31 cellular contexts compared by ENCODE assay signal in genomic region chr1:57632401-57632800, GRCh38.
DNase-seq lines count a peak whose midpoint lies in the region; ATAC-seq and TF ChIP-seq lines count a peak whose summit lies in the region.
"Had no signal": no experiment of that assay in that cellular context is flagged by ENCODE, and none has a peak within 500 bp of the region (broad histone marks: within the 10 kb centered on the region; RNA-seq: fewer than 3 reads in every experiment).

No MANE protein-coding gene starts in this region.

- H3K4me3 Mint-ChIP-seq in H9: no peak overlapping the region
- H3K4me3 Mint-ChIP-seq: activated CD4-positive, alpha-beta T cell treated with anti-CD3 and anti-CD28 coated beads for 36 hours; CD4-positive, CD25-positive, alpha-beta regulatory T cell; central memory CD8-positive, alpha-beta T cell; naive B cell; T-helper 17 cell had no signal

- no peaks in the 10 kb centered on the region for H4K20me1 ChIP-seq in H9 (ENCODE audit: control insufficient read depth, insufficient read depth, insufficient read length)
- no peaks in the 10 kb centered on the region for H4K20me1 ChIP-seq in PC-3 (ENCODE audit: low read length)

- intact Hi-C loops in PC-3 (cut with micrococcal nuclease): no loop called here

- no peak overlapping the region for H2BK120ac ChIP-seq in H9 (ENCODE audit: low read depth, low read length, poor library complexity, severe bottlenecking)

- H3K27ac Mint-ChIP-seq in H9: no peak overlapping the region; a peak in 1 of 7 replicates
- H3K27ac Mint-ChIP-seq: activated CD4-positive, alpha-beta T cell treated with anti-CD3 and anti-CD28 coated beads for 36 hours; activated naive CD4-positive, alpha-beta T cell treated with anti-CD3 and anti-CD28 coated beads, Interleukin-2, amount 50 U/mL, for 72 hours; naive B cell; T-helper 17 cell had no signal

- H3K36me3 Mint-ChIP-seq in H9 (ENCODE audit: insufficient read depth in 1 of 3, low read depth in 3 of 3): no peaks in the 10 kb centered on the region
- H3K36me3 Mint-ChIP-seq: activated naive CD4-positive, alpha-beta T cell treated with anti-CD3 and anti-CD28 coated beads, Interleukin-2, amount 50 U/mL, for 72 hours; CD4-positive, CD25-positive, alpha-beta regulatory T cell; naive B cell had no signal

- H3K56ac ChIP-seq in H9 (ENCODE audit: insufficient read length, low read depth, low read length): no peak overlapping the region

- CTCF ChIA-PET in PC-3 (lab: Charles Lee): no interaction called here

- ATAC-seq in SK-N-SH treated with all-trans-retinoic acid at 6 μM for 48 hours: peak; percentile 70
- ATAC-seq in HG02759 (IDR thresholded peaks at IDR 0.05; ENCODE audit: unreplicated experiment): no peak
- no peak for ATAC-seq in GM19395 (IDR thresholded peaks at IDR 0.05; ENCODE audit: unreplicated experiment)
- ATAC-seq in PC-3: no peak
- ATAC-seq: activated CD4-positive, alpha-beta T cell treated with anti-CD3 and anti-CD28 coated beads for 36 hours; activated naive CD4-positive, alpha-beta T cell treated with anti-CD3 and anti-CD28 coated beads, Interleukin-2, amount 50 U/mL, for 72 hours; GM12878; heart left ventricle; left colon; T-helper 17 cell had no signal

- no peak overlapping the region for H3K14ac ChIP-seq in H9 (ENCODE audit: insufficient read depth, low read length)

- H3T11ph ChIP-seq in H9 (ENCODE audit: low read length): no peak overlapping the region

- no peaks in the 10 kb centered on the region for H3K9me3 ChIP-seq in H9 (ENCODE audit: control insufficient read depth, low read depth, low read length)
- H3K9me3 ChIP-seq in PC-3 (ENCODE audit: low read length): no peaks in the 10 kb centered on the region
- H3K9me3 ChIP-seq: HAP-1, heart left ventricle, neutrophil, prostate gland, sigmoid colon, uterus had no signal

- no peaks in the 10 kb centered on the region for H3K79me2 ChIP-seq in H9 (ENCODE audit: insufficient read depth, low read length)
- H3K79me2 ChIP-seq in PC-3 (ENCODE audit: low read length): no peaks in the 10 kb centered on the region

- no peaks in the 10 kb centered on the region for H3K23me2 ChIP-seq in H9 (ENCODE audit: insufficient read length, low read depth, low read length, poor library complexity, severe bottlenecking)

- no peak overlapping the region for H2BK5ac ChIP-seq in H9 (ENCODE audit: insufficient read length, low read length)

- H3K4me1 Mint-ChIP-seq in H9: peaks cover 18 to 24% of the 10 kb centered on the region in 2 experiments
- H3K4me1 Mint-ChIP-seq: activated CD4-positive, alpha-beta T cell treated with anti-CD3 and anti-CD28 coated beads for 36 hours; CD4-positive, CD25-positive, alpha-beta regulatory T cell; central memory CD8-positive, alpha-beta T cell; naive B cell; T-helper 17 cell had no signal

- H2AFZ ChIP-seq in H9 (ENCODE audit: low read length): no peak overlapping the region
- no peak overlapping the region for H2AFZ ChIP-seq in PC-3 (ENCODE audit: low read length)

- H3K4me1 ChIP-seq in H9 (ENCODE audit: insufficient read depth, low read length): peaks cover 6% of the 10 kb centered on the region; the same call in 1 of the 2 replicates
- H3K4me1 ChIP-seq in PC-3 (ENCODE audit: insufficient read depth, low read length): no peaks in the 10 kb centered on the region
- H3K4me1 ChIP-seq: HAP-1, heart left ventricle, prostate gland, sigmoid colon, uterus had no signal

- TF ChIP-seq CTCF in H9 (conservative IDR thresholded peaks at IDR 0.05): no peak
- TF ChIP-seq CTCF in epithelial cell of esophagus (IDR thresholded peaks at IDR 0.05; ENCODE audit: insufficient read depth, low read depth, low read length, missing control alignments): no peak
- no peak for TF ChIP-seq CTCF in PC-3 (conservative IDR thresholded peaks at IDR 0.05; ENCODE audit: low read depth, low read length)

- POLR2A ChIA-PET in PC-3 (lab: Charles Lee; ENCODE audit: unreplicated experiment): no interaction called here

- no peak overlapping the region for H2BK15ac ChIP-seq in H9 (ENCODE audit: low read depth, low read length)

- no peaks in the 10 kb centered on the region for H3F3A ChIP-seq in PC-3 (ENCODE audit: low read length, unreplicated experiment)

- H2BK12ac ChIP-seq in H9 (ENCODE audit: insufficient read length, low read depth, low read length): no peak overlapping the region

- peak overlapping the region; percentile 75 for H2BK20ac ChIP-seq in H9 (ENCODE audit: low read depth, low read length, poor library complexity, severe bottlenecking)

- no peaks in the 10 kb centered on the region for H3K36me3 ChIP-seq in PC-3 (ENCODE audit: low read depth, low read length)
- H3K36me3 ChIP-seq: HAP-1, heart left ventricle, neutrophil, prostate gland, sigmoid colon, uterus had no signal

- H4K91ac ChIP-seq in H9 (ENCODE audit: insufficient read length, low read depth, low read length): no peak overlapping the region

- H3K9ac ChIP-seq in H9 (ENCODE audit: extremely low read depth, insufficient read length, low read length): no peak overlapping the region
- no peak overlapping the region for H3K9ac ChIP-seq in PC-3 (ENCODE audit: low read length)

- BruUV-seq in PC-3 (replicated peaks; lab: Mats Ljungman, UMichigan): no TSS peak

- H3K4me2 ChIP-seq in H9 (ENCODE audit: insufficient read depth, insufficient read length, low read length) (no peak overlapping the region), PC-3 (ENCODE audit: low read length) (no peak overlapping the region)

- H4K8ac ChIP-seq in H9 (replicated peaks; ENCODE audit: insufficient read length, low read depth, low read length): no peak overlapping the region

- no peak overlapping the region for H3K23ac ChIP-seq in H9 (ENCODE audit: insufficient read length, low read depth, low read length)

- no peaks in the 10 kb centered on the region for H3K27me3 Mint-ChIP-seq in H9 (ENCODE audit: low read depth)

- no peaks in the 10 kb centered on the region for H3K79me1 ChIP-seq in H9 (ENCODE audit: insufficient read depth, low read depth, low read length, poor library complexity, severe bottlenecking)

- no peaks in the 10 kb centered on the region for H3K27me3 ChIP-seq in H9 (ENCODE audit: insufficient read depth, low read length)
- no peaks in the 10 kb centered on the region for H3K27me3 ChIP-seq in PC-3 (ENCODE audit: low read length)
- H3K27me3 ChIP-seq: neutrophil, sigmoid colon, uterus had no signal

- no peak for DNase-seq in H9
- DNase-seq in epithelial cell of esophagus (ENCODE audit: low read depth): peak; percentile 85
- DNase-seq in non-pigmented ciliary epithelial cell (ENCODE audit: low read depth): peak; percentile 44
- DNase-seq in PC-3: no peak
- DNase-seq in NCI-H2081 (lab: John Stamatoyannopoulos, UW): no peak
- DNase-seq: activated CD4-positive, alpha-beta T cell treated with anti-CD3 and anti-CD28 coated beads for 36 hours; activated T-cell treated with anti-CD3 and anti-CD28 coated beads for 4 hours; anterior cingulate cortex; CD4-positive, CD25-positive, alpha-beta regulatory T cell; heart left ventricle; KG1; left colon; MM.1S; naive B cell; NCI-H1417 treated with DMSO at 0.1 percent for 48 hours; NCI-H446; NCI-H774; RPMI8226; sigmoid colon; stimulated activated naive CD4-positive, alpha-beta T cell treated with Interleukin-2 at 50 U/mL for 16 hours; T-helper 17 cell; uterus had no signal

- no peaks in the 10 kb centered on the region for H3K9me3 Mint-ChIP-seq in H9
- H3K9me3 Mint-ChIP-seq: activated naive CD4-positive, alpha-beta T cell treated with anti-CD3 and anti-CD28 coated beads, Interleukin-2, amount 50 U/mL, for 72 hours; central memory CD8-positive, alpha-beta T cell; naive B cell had no signal

- H3K4me3 ChIP-seq in epithelial cell of esophagus (ENCODE audit: low read length) (no peak overlapping the region), PC-3 (ENCODE audit: low read length) (no peak overlapping the region)
- H3K4me3 ChIP-seq: GM12878, HAP-1, heart left ventricle, prostate gland, sigmoid colon, uterus had no signal

- H3K4ac ChIP-seq in H9 (ENCODE audit: low read depth, low read length): no peak overlapping the region

- no peak overlapping the region for H2AK5ac ChIP-seq in H9 (ENCODE audit: insufficient read length, low read length)

- H3K18ac ChIP-seq in H9 (ENCODE audit: insufficient read length, low read depth, low read length): no peak overlapping the region

- H3K27ac ChIP-seq in H9 (ENCODE audit: insufficient read length, low read depth, low read length) (no peak overlapping the region), PC-3 (ENCODE audit: low read length) (no peak overlapping the region)
- H3K27ac ChIP-seq: heart left ventricle, neutrophil, prostate gland, sigmoid colon, uterus had no signal

- no CpG with 5 or more reads among the region's 3 CpGs for WGBS in H9 (ENCODE audit: extremely low coverage, insufficient read length, low lambda C conversion rate)

- H3K9me2 ChIP-seq in PC-3 (replicated peaks; ENCODE audit: low read length): no peaks in the 10 kb centered on the region

- H4K5ac ChIP-seq in H9 (ENCODE audit: insufficient read length, low read depth, low read length): no peak overlapping the region

TF ChIP-seq in SK-N-SH treated with all-trans-retinoic acid at 6 μM for 48 hours, 23 proteins besides CTCF, POLR2A, EP300 and RAD21:
- TF ChIP-seq PPARA (CRISPR knock-in tag; IDR thresholded peaks at IDR 0.05; ENCODE audit: borderline replicate concordance): no peak
- TF ChIP-seq ARNTL (CRISPR knock-in tag; IDR thresholded peaks at IDR 0.05; ENCODE audit: borderline replicate concordance, low read depth): no peak
- TF ChIP-seq CSRNP3 (CRISPR knock-in tag; IDR thresholded peaks at IDR 0.05): no peak
TF ChIP-seq in SK-N-SH treated with all-trans-retinoic acid at 6 μM for 48 hours: peak in this region for 0.

Comparison
In these comparisons a context has a peak if more than half of its experiments do, and no peak if none do; other contexts are left out.
1. DNase-seq: peak in epithelial cell of esophagus (single experiment) and non-pigmented ciliary epithelial cell (single experiment); none in H9 (single experiment), PC-3 (single experiment) and NCI-H2081 (0 of 2).